In genomic region chr19:29945017-29945416, GRCh38 we compare ENCODE assay signal across 10 cellular contexts. TPM values are rescaled to one million over a fixed set of nuclear protein-coding genes. Genes with fewer than 3 reads are reported as not detected.
DNase-seq lines count a peak whose midpoint lies in the region; ATAC-seq and TF ChIP-seq lines count a peak whose summit lies in the region.
"Had no signal": no experiment of that assay in that cellular context is flagged by ENCODE, and none has a peak within 500 bp of the region (broad histone marks: within the 10 kb centered on the region; RNA-seq: fewer than 3 reads in every experiment).

No MANE protein-coding gene starts in this region.

- TF ChIP-seq EP300 in suprapubic skin (IDR thresholded peaks at IDR 0.05) = no peak

- ATAC-seq in memory B cell (ENCODE audit: low read depth) = no peak

- H3K9ac ChIP-seq in endodermal cell (ENCODE audit: extremely low read depth, low read length, poor library complexity, severe bottlenecking) = no peak overlapping the region

- intact Hi-C loops in activated CD4-positive, alpha-beta memory T cell treated with anti-CD3 and anti-CD28 coated beads for 36 hours (cut with micrococcal nuclease) = loop anchor here (2.0 to 10.0 kb wide), 4 partner anchors 62 to 1270 kb away; no protein-coding TSS in a partner anchor
- intact Hi-C loops in tibial artery (cut with DNase I; ENCODE audit: low total_unique reads) = no loop called here

- peaks cover 5% of the 10 kb centered on the region for H3K27me3 Mint-ChIP-seq in activated naive CD4-positive, alpha-beta T cell treated with anti-CD3 and anti-CD28 coated beads, Interleukin-2, amount 10 ng/mL, durations not matched to agents 7 days and 5 days
- no peaks in the 10 kb centered on the region for H3K27me3 Mint-ChIP-seq in activated CD4-positive, alpha-beta memory T cell treated with anti-CD3 and anti-CD28 coated beads for 36 hours
- H3K27me3 Mint-ChIP-seq in memory B cell (no peaks in the 10 kb centered on the region), endodermal cell (ENCODE audit: insufficient read depth) (peaks cover 15% of the 10 kb centered on the region)

- H3K27ac Mint-ChIP-seq in activated naive CD4-positive, alpha-beta T cell treated with anti-CD3 and anti-CD28 coated beads, Interleukin-2, amount 10 ng/mL, durations not matched to agents 7 days and 5 days = no peak overlapping the region
- H3K27ac Mint-ChIP-seq in activated CD4-positive, alpha-beta memory T cell treated with anti-CD3 and anti-CD28 coated beads for 36 hours = peak overlapping the region; percentile 84
- H3K27ac Mint-ChIP-seq in memory B cell = peak overlapping the region; percentile 71
- no peak overlapping the region for H3K27ac Mint-ChIP-seq in endodermal cell

- no peak for TF ChIP-seq CTCF in suprapubic skin (IDR thresholded peaks at IDR 0.05)
- no peak for TF ChIP-seq CTCF in tibial artery (IDR thresholded peaks at IDR 0.05)
- no peak for TF ChIP-seq CTCF in endodermal cell (conservative IDR thresholded peaks at IDR 0.05)

- H3K36me3 Mint-ChIP-seq in activated naive CD4-positive, alpha-beta T cell treated with anti-CD3 and anti-CD28 coated beads, Interleukin-2, amount 10 ng/mL, durations not matched to agents 7 days and 5 days = peaks cover 19% of the 10 kb centered on the region
- H3K36me3 Mint-ChIP-seq in activated CD4-positive, alpha-beta memory T cell treated with anti-CD3 and anti-CD28 coated beads for 36 hours = peaks cover 14% of the 10 kb centered on the region
- H3K36me3 Mint-ChIP-seq in memory B cell = peaks cover 4% of the 10 kb centered on the region
- peaks cover 14% of the 10 kb centered on the region for H3K36me3 Mint-ChIP-seq in endodermal cell (ENCODE audit: low read depth)

- H3K9me3 Mint-ChIP-seq in activated naive CD4-positive, alpha-beta T cell treated with anti-CD3 and anti-CD28 coated beads, Interleukin-2, amount 10 ng/mL, durations not matched to agents 7 days and 5 days = peaks cover 4% of the 10 kb centered on the region
- peaks cover 2% of the 10 kb centered on the region for H3K9me3 Mint-ChIP-seq in activated CD4-positive, alpha-beta memory T cell treated with anti-CD3 and anti-CD28 coated beads for 36 hours
- H3K9me3 Mint-ChIP-seq in memory B cell (no peaks in the 10 kb centered on the region), endodermal cell (peaks cover 20% of the 10 kb centered on the region)

- H3K4me1 Mint-ChIP-seq in activated naive CD4-positive, alpha-beta T cell treated with anti-CD3 and anti-CD28 coated beads, Interleukin-2, amount 10 ng/mL, durations not matched to agents 7 days and 5 days = peaks cover 56% of the 10 kb centered on the region
- H3K4me1 Mint-ChIP-seq in activated CD4-positive, alpha-beta memory T cell treated with anti-CD3 and anti-CD28 coated beads for 36 hours (ENCODE audit: low read depth) = peaks cover 59% of the 10 kb centered on the region
- H3K4me1 Mint-ChIP-seq in memory B cell (peaks cover 32% of the 10 kb centered on the region), endodermal cell (peaks cover 7% of the 10 kb centered on the region)

- H3K27me3 ChIP-seq in suprapubic skin (no peaks in the 10 kb centered on the region), tibial artery (no peaks in the 10 kb centered on the region), endodermal cell (ENCODE audit: control insufficient read depth, insufficient read depth, low read length, poor library complexity, severe bottlenecking) (peaks cover 10% of the 10 kb centered on the region)
- H3K27me3 ChIP-seq: colonic mucosa had no signal

- H3K9me3 ChIP-seq in suprapubic skin (no peaks in the 10 kb centered on the region), tibial artery (no peaks in the 10 kb centered on the region), endodermal cell (ENCODE audit: control insufficient read depth, low read length) (no peaks in the 10 kb centered on the region)
- H3K9me3 ChIP-seq: colonic mucosa had no signal

- peaks cover 62% of the 10 kb centered on the region for H3K4me1 ChIP-seq in suprapubic skin
- peaks cover 0 to 49% (median 17%) of the 10 kb centered on the region in 4 donors for H3K4me1 ChIP-seq in tibial artery
- no peaks in the 10 kb centered on the region for H3K4me1 ChIP-seq in endodermal cell (ENCODE audit: control insufficient read depth, insufficient read depth, low read length)
- H3K4me1 ChIP-seq: colonic mucosa had no signal

- POLR2A ChIA-PET in activated CD4-positive, alpha-beta memory T cell treated with anti-CD3 and anti-CD28 coated beads for 36 hours (lab: Charles Lee) = interaction anchor here (0.7 to 1.4 kb wide), 2 partner anchors 33 to 71 kb away, joined by 3 read pairs; no protein-coding TSS in a partner anchor

- peak overlapping the region; percentile 31 for H3K27ac ChIP-seq in suprapubic skin
- peak overlapping the region in 1 of 2 donors; percentile 23 for H3K27ac ChIP-seq in tibial artery
- H3K27ac ChIP-seq in endodermal cell (ENCODE audit: low read depth, low read length) = no peak overlapping the region
- H3K27ac ChIP-seq: colonic mucosa had no signal

- H3K36me3 ChIP-seq in suprapubic skin (no peaks in the 10 kb centered on the region), tibial artery (no peaks in the 10 kb centered on the region), endodermal cell (ENCODE audit: control insufficient read depth, insufficient read depth, low read length) (no peaks in the 10 kb centered on the region)
- H3K36me3 ChIP-seq: colonic mucosa had no signal

- 39% methylated on average over 1 of the region's 1 CpG for WGBS in suprapubic skin
- WGBS in endodermal cell (ENCODE audit: insufficient coverage in 1 of 2, insufficient read length in 1 of 2), 2 experiments = 93 to 100% methylated on average over 1 of the region's 1 CpG

- H3K4me3 ChIP-seq in suprapubic skin (peak overlapping the region; percentile 13), tibial artery (no peak overlapping the region), endodermal cell (ENCODE audit: low read length) (no peak overlapping the region)
- H3K4me3 ChIP-seq: colonic mucosa had no signal

- CTCF ChIA-PET in activated naive CD4-positive, alpha-beta T cell treated with anti-CD3 and anti-CD28 coated beads, Interleukin-2, amount 10 ng/mL, durations not matched to agents 7 days and 5 days (lab: Charles Lee) = no interaction called here
- CTCF ChIA-PET in activated CD4-positive, alpha-beta memory T cell treated with anti-CD3 and anti-CD28 coated beads for 36 hours (lab: Charles Lee) = interaction anchor here (1.5 kb wide), 1 partner anchor 229 kb away, joined by 4 read pairs; no protein-coding TSS in a partner anchor

- peak overlapping the region; percentile 5 for H3K4me3 Mint-ChIP-seq in activated naive CD4-positive, alpha-beta T cell treated with anti-CD3 and anti-CD28 coated beads, Interleukin-2, amount 10 ng/mL, durations not matched to agents 7 days and 5 days
- peak overlapping the region; percentile 73 for H3K4me3 Mint-ChIP-seq in activated CD4-positive, alpha-beta memory T cell treated with anti-CD3 and anti-CD28 coated beads for 36 hours
- H3K4me3 Mint-ChIP-seq in memory B cell (peak overlapping the region; percentile 35), endodermal cell (no peak overlapping the region)

- TF ChIP-seq POLR2A in suprapubic skin (IDR thresholded peaks at IDR 0.05) = no peak

- no peak for DNase-seq in activated naive CD4-positive, alpha-beta T cell treated with anti-CD3 and anti-CD28 coated beads, Interleukin-2, amount 10 ng/mL, durations not matched to agents 7 days and 5 days
- no peak for DNase-seq in activated naive CD4-positive, alpha-beta T cell treated with Interleukin-2 at 50 U/mL for 16 hours
- DNase-seq in activated CD4-positive, alpha-beta memory T cell treated with anti-CD3 and anti-CD28 coated beads for 36 hours = no peak
- DNase-seq in memory B cell (ENCODE audit: low spot score in 2 of 2) = no peak
- DNase-seq in suprapubic skin (ENCODE audit: low spot score in 2 of 2) = no peak
- no peak for DNase-seq in stimulated activated CD4-positive, alpha-beta T cell treated with anti-CD3 and anti-CD28 coated beads, Interleukin-12 subunit alpha, Interleukin-12 subunit beta, amount 100 ng/mL, for 4 hours
- DNase-seq in tibial artery = no peak
- no peak for DNase-seq in endodermal cell
- DNase-seq: colonic mucosa, NCI-H1092 treated with DMSO at 0.1 percent for 48 hours had no signal

RNA-seq across cellular contexts. Expression of gene URI1, which starts 3.0 kb away (rescaled TPM):
- 10 to 100 TPM; 66.9 to 68.5 TPM for total RNA-seq in activated CD4-positive, alpha-beta memory T cell treated with anti-CD3 and anti-CD28 coated beads for 36 hours
- total RNA-seq in suprapubic skin = 10 to 100 TPM; 43.8 to 71.2 (median 58.8) TPM
- 10 to 100 TPM; 49.6 to 59.7 TPM for total RNA-seq in endodermal cell
- polyA plus RNA-seq in endodermal cell (2013, experiment 1 of 2) = 65.3 TPM
- 59.5 TPM for polyA plus RNA-seq in endodermal cell (2013, experiment 2 of 2)

Comparison
In these comparisons a context has a peak if more than half of its experiments do, and no peak if none do; other contexts are left out.
1. H3K27ac Mint-ChIP-seq: peak in activated CD4-positive, alpha-beta memory T cell treated with anti-CD3 and anti-CD28 coated beads for 36 hours (single experiment) and memory B cell (single experiment); none in activated naive CD4-positive, alpha-beta T cell treated with anti-CD3 and anti-CD28 coated beads, Interleukin-2, amount 10 ng/mL, durations not matched to agents 7 days and 5 days (single experiment) and endodermal cell (single experiment).